In the genomic region with DNA sequence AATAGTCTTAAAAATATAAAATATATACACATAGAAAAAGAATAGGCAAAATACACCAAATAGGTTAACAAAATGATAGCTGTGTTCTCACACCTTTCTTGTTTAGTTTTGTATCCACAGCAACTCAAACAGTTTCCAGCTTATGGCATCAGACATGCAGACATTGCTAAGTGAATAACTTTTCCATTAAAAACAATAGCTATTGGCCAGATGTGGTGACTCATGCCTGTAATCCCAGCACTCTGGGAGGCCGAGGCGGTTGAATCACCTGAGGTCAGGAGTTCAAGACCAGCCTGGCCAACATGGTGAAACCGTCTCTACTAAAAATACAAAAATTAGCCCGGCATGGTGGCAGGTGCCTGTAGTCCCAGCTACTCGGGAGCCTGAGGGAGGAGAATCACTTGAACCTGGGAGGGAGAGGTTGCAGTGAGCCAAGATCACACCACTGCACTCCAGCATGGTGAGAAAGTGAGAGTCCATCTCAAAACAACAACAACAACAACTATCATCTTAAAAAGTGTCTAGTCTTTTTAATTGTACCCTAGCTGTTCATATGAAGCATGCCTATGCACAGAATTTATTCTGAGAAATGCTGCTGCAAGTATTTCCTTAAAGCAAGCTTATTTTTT, we compare ENCODE assay signal across 8 cellular contexts.
A peak's percentile ranks its signal among the peaks of the same experiment; 100 is the strongest.
DNase-seq lines count a peak whose midpoint lies in the region; ATAC-seq, FAIRE-seq and TF ChIP-seq lines count a peak whose summit lies in the region.
"Not testable (repeated sequence)": the region's sequence is repeated elsewhere in the genome, so short reads cannot be mapped to it uniquely, and the experiment has no call there.

No MANE protein-coding gene starts in this region.

- not testable (repeated sequence) for FAIRE-seq in A549 (lab: Jason Lieb, UNC); HTR-8/SVneo (lab: Jason Lieb, UNC)

- H3K4me3 ChIP-seq in A549; fibroblast of villous mesenchyme (ENCODE audit: low read depth, low read length); osteoblast (ENCODE audit: insufficient read depth, low read length): not testable (repeated sequence)

- not testable (repeated sequence) for H3K27ac ChIP-seq in A549
- peak overlapping the region; percentile 79 for H3K27ac ChIP-seq in osteoblast (ENCODE audit: low read depth, low read length)

- not testable (repeated sequence) for H4K20me1 ChIP-seq in osteoblast (ENCODE audit: insufficient read depth, low read length)

- not testable (repeated sequence) for H3K9me3 ChIP-seq in A549; osteoblast (ENCODE audit: low read depth, low read length)

- TF ChIP-seq CTCF in A549 (IDR thresholded peaks at IDR 0.05); fibroblast of villous mesenchyme (IDR thresholded peaks at IDR 0.05; ENCODE audit: insufficient read depth, low read depth, low read length); osteoblast (IDR thresholded peaks at IDR 0.05; ENCODE audit: extremely low read depth, low read depth, low read length): not testable (repeated sequence)

- POLR2A ChIA-PET in A549 (lab: Yijun Ruan, JAX), result interaction anchor here (0.9 to 1.5 kb wide), 2 partner anchors 17 to 89 kb away, joined by 3 to 5 read pairs; partner anchors contain the start of gene SGMS1

- CTCF ChIA-PET in A549 (lab: Yijun Ruan, JAX), result interaction anchor here (0.8 kb wide), 1 partner anchor 9 kb away, joined by 3 read pairs; no protein-coding TSS in a partner anchor

- not testable (repeated sequence) for H3K27me3 ChIP-seq in osteoblast (ENCODE audit: insufficient read depth, low read length)

- DNase-seq in A549 (ENCODE audit: low read depth in 1 of 2, low spot score in 1 of 2) (peak in 1 of 2 experiments; percentile 59), Daoy (ENCODE audit: low read depth) (peak; percentile 55), HTR-8/SVneo (ENCODE audit: insufficient read length, low spot score) (peak; percentile 10), amniotic epithelial cell (ENCODE audit: low read depth) (peak; percentile 82), dermis microvascular lymphatic vessel endothelial cell (ENCODE audit: low read depth in 2 of 2) (peak; percentile 83 to 91), fibroblast of villous mesenchyme (ENCODE audit: low read depth) (peak; percentile 67), osteoblast (ENCODE audit: insufficient read length, low spot score, missing footprints) (peak; percentile 42)

- H3K4me1 ChIP-seq in A549; osteoblast (ENCODE audit: insufficient read depth, low read length): not testable (repeated sequence)

- H3K79me2 ChIP-seq in osteoblast (ENCODE audit: insufficient read depth, low read length), result not testable (repeated sequence)

- ATAC-seq in A549 (peak; percentile 43 to 46; a peak in 3 of 6 replicates), SK-N-SH treated with all-trans-retinoic acid at 6 μM for 48 hours (peak; percentile 73)

- TF ChIP-seq POLR2A in A549 (IDR thresholded peaks at IDR 0.05; ENCODE audit: low read length), result not testable (repeated sequence)

- H3K4me2 ChIP-seq in A549, result 0 out of 3 replicates have a peak overlapping the region, but pooled peaks have one; percentile 30
- not testable (repeated sequence) for H3K4me2 ChIP-seq in osteoblast (ENCODE audit: insufficient read depth, low read length)

- not testable (repeated sequence) for TF ChIP-seq EP300 in A549 (IDR thresholded peaks at IDR 0.05)

- H2AFZ ChIP-seq in osteoblast (ENCODE audit: low read length), result not testable (repeated sequence)

- H3K36me3 ChIP-seq in osteoblast (ENCODE audit: insufficient read depth, low read length), result not testable (repeated sequence)

- 36% methylated on average over 5 of the region's 5 CpGs for WGBS in A549 (ENCODE audit: missing lambda C conversion rate)

- not testable (repeated sequence) for TF ChIP-seq RAD21 in A549 (conservative IDR thresholded peaks at IDR 0.05 in 1 of 2, IDR thresholded peaks at IDR 0.05 in 1 of 2)

TF ChIP-seq in A549, 52 proteins besides CTCF, POLR2A, EP300 and RAD21:
- not testable (repeated sequence) for TF ChIP-seq FOSL2 (IDR thresholded peaks at IDR 0.05)
- peak; percentile 80 for TF ChIP-seq FOSL2 (CRISPR knock-in tag; IDR thresholded peaks at IDR 0.05)
